Comparison of ENCODE assay signal across 14 cellular contexts in genomic region chr2:9165625-9166024, GRCh38. TPM values are rescaled to one million over a fixed set of nuclear protein-coding genes. Genes with fewer than 3 reads are reported as not detected.
A peak's percentile ranks its signal among the peaks of the same experiment; 100 is the strongest.
DNase-seq lines count a peak whose midpoint lies in the region; ATAC-seq and TF ChIP-seq lines count a peak whose summit lies in the region.
"Had no signal": no experiment of that assay in that cellular context is flagged by ENCODE, and none has a peak within 500 bp of the region (broad histone marks: within the 10 kb centered on the region; RNA-seq: fewer than 3 reads in every experiment).

No MANE protein-coding gene starts in this region.

- no peak for TF ChIP-seq CTCF in fibroblast of the aortic adventitia (IDR thresholded peaks at IDR 0.05; ENCODE audit: insufficient read depth, low read length)

- H3K36me3 ChIP-seq in aorta (ENCODE audit: control insufficient read depth in 1 of 2, insufficient read depth in 2 of 2, low read length in 1 of 2), result no peaks in the 10 kb centered on the region

- H3K27ac ChIP-seq in aorta (ENCODE audit: low read depth in 1 of 2, low read length in 2 of 2), result peak overlapping the region in 1 of 2 donors; percentile 64
- H3K27ac ChIP-seq: C4-2B had no signal

- peak; percentile 16 for DNase-seq in DMS53 treated with DMSO at 0.1 percent for 48 hours (lab: John Stamatoyannopoulos, UW; ENCODE audit: unreplicated experiment)
- DNase-seq in SW480 (ENCODE audit: low spot score), result peak; percentile 61
- peak; percentile 58 for DNase-seq in fibroblast of the aortic adventitia (ENCODE audit: low read depth)
- DNase-seq in occipital lobe (lab: John Stamatoyannopoulos, UW), result peak; percentile 28
- DNase-seq in central memory CD4-positive, alpha-beta T cell, result no peak
- no peak for DNase-seq in aorta
- no peak for DNase-seq in MV-4-11 (lab: John Stamatoyannopoulos, UW)
- DNase-seq in COR-L47 (lab: John Stamatoyannopoulos, UW), result no peak
- DNase-seq: activated CD4-positive, alpha-beta T cell treated with anti-CD3 and anti-CD28 coated beads, Interleukin-2, amount 10 ng/mL, durations not matched to agents 24 days and 14 days; activated naive CD4-positive, alpha-beta T cell treated with Interleukin-2 at 50 U/mL for 16 hours; effector CD8-positive, alpha-beta T cell; HCEC 1CT; NCI-H69 had no signal

- no peak for ATAC-seq in aorta (ENCODE audit: low FRiP score)

- no peaks in the 10 kb centered on the region for H3K27me3 ChIP-seq in aorta (ENCODE audit: control insufficient read depth in 1 of 2, insufficient read depth in 2 of 2, low read length in 1 of 2)

- H3K4me3 ChIP-seq in fibroblast of the aortic adventitia (ENCODE audit: low read depth, low read length), result no peak overlapping the region
- no peak overlapping the region for H3K4me3 ChIP-seq in aorta (ENCODE audit: low read length in 2 of 2)

- intact Hi-C loops in aorta (cut with DNase I), result no loop called here

- peaks cover 4 to 5% of the 10 kb centered on the region in 2 donors for H3K4me1 ChIP-seq in aorta (ENCODE audit: control insufficient read depth in 1 of 2, insufficient read depth in 2 of 2, low read length in 2 of 2)

- no peaks in the 10 kb centered on the region for H3K9me3 ChIP-seq in aorta (ENCODE audit: control insufficient read depth, low read length)

- WGBS in aorta, 2 donors, result 79 to 80% methylated on average over 5 of the region's 5 CpGs

RNA-seq across cellular contexts. Expression of gene ASAP2, which starts 41.0 kb away (rescaled TPM):
- total RNA-seq in fibroblast of the aortic adventitia (ENCODE audit: low replicate concordance) (37.1 and 76.4 TPM in 2 replicates), occipital lobe (31.0 TPM), aorta (10 to 100 TPM; 55.2 to 72.4 TPM)
- polyA plus RNA-seq in aorta, result 10 to 100 TPM; 16.7 to 42.4 TPM

Comparison
In these comparisons a context has a peak if more than half of its experiments do, and no peak if none do; other contexts are left out.
1. DNase-seq: peak in DMS53 treated with DMSO at 0.1 percent for 48 hours (single experiment), SW480 (single experiment), fibroblast of the aortic adventitia (single experiment) and occipital lobe (single experiment); none in central memory CD4-positive, alpha-beta T cell (single experiment), aorta (0 of 2), MV-4-11 (single experiment) and COR-L47 (single experiment).